Comparison of ENCODE assay signal across 8 cellular contexts in genomic region chr22:38754247-38755154, GRCh38. TPM values are rescaled to one million over a fixed set of nuclear protein-coding genes. Genes with fewer than 3 reads are reported as not detected.
DNase-seq lines count a peak whose midpoint lies in the region; ATAC-seq, FAIRE-seq and TF ChIP-seq lines count a peak whose summit lies in the region.

No MANE protein-coding gene starts in this region.

- intact Hi-C loops in sciatic nerve (cut with DNase I): no loop called here

- no peak for TF ChIP-seq CTCF in BE2C (IDR thresholded peaks at IDR 0.05; ENCODE audit: low read depth, low read length)
- TF ChIP-seq CTCF in Peyer's patch (IDR thresholded peaks at IDR 0.05): peak in 1 of 6 experiments; percentile 17
- TF ChIP-seq CTCF in brain microvascular endothelial cell (IDR thresholded peaks at IDR 0.05; ENCODE audit: low read depth, low read length, missing control alignments): no peak

- FAIRE-seq in H54 (lab: Jason Lieb, UNC): no peak

- H3K4me1 ChIP-seq in BE2C: peaks cover 6% of the 10 kb centered on the region; the same call in 1 of the 2 replicates
- H3K4me1 ChIP-seq in Peyer's patch: peaks cover 2 to 52% (median 26%) of the 10 kb centered on the region in 4 donors

- H3K27ac ChIP-seq in Peyer's patch (peak overlapping the region; percentile 94 to 100 (median 98)), brain microvascular endothelial cell (peak overlapping the region; percentile 59)

- H3K36me3 ChIP-seq in BE2C (peaks cover 41% of the 10 kb centered on the region), Peyer's patch (peaks cover 0 to 33% (median 2%) of the 10 kb centered on the region in 3 donors), brain microvascular endothelial cell (replicated peaks) (peaks cover 23% of the 10 kb centered on the region)

- no peak for TF ChIP-seq POLR2A in H54 (IDR thresholded peaks at IDR 0.05; ENCODE audit: low read depth, low read length)
- peak in 1 of 2 donors; percentile 12 for TF ChIP-seq POLR2A in Peyer's patch (IDR thresholded peaks at IDR 0.05)

- in situ Hi-C loops in brain microvascular endothelial cell (cut with HindIII; ENCODE audit: low pct_ligation_motif_present, low sequenced_read_pairs): no loop called here

- DNase-seq in BE2C: peak; percentile 55
- DNase-seq in H54 (ENCODE audit: insufficient read length, low spot score): peak; percentile 19
- DNase-seq in Peyer's patch: peak; percentile 79 to 81 (median 80)
- DNase-seq in brain microvascular endothelial cell: no peak
- DNase-seq in sciatic nerve (ENCODE audit: low spot score): no peak
- no peak for DNase-seq in GM19240 (ENCODE audit: insufficient read length, low spot score)

- ATAC-seq in sciatic nerve (peak; percentile 52), HG02884 (IDR thresholded peaks at IDR 0.05; ENCODE audit: unreplicated experiment) (no peak)

- peak overlapping the region; percentile 64 for H3K4me3 ChIP-seq in BE2C (ENCODE audit: low read depth, low read length)
- peak overlapping the region; percentile 80 to 97 (median 92) for H3K4me3 ChIP-seq in Peyer's patch
- H3K4me3 ChIP-seq in brain microvascular endothelial cell (ENCODE audit: low read depth, low read length): peak overlapping the region; percentile 66
- H3K4me3 ChIP-seq in iPS-18c (ENCODE audit: insufficient read depth, low read depth, low read length): peak overlapping the region; percentile 80

- H3K9me3 ChIP-seq in BE2C (no peaks in the 10 kb centered on the region), Peyer's patch (no peaks in the 10 kb centered on the region), iPS-18c (ENCODE audit: control insufficient read depth, insufficient read depth, low read length) (no peaks in the 10 kb centered on the region)

- H3K27me3 ChIP-seq in BE2C (no peaks in the 10 kb centered on the region), Peyer's patch (no peaks in the 10 kb centered on the region), brain microvascular endothelial cell (replicated peaks) (no peaks in the 10 kb centered on the region)

RNA-seq across cellular contexts. Expression of gene SUN2, which starts 1.3 kb away (rescaled TPM):
- 68.5 TPM for polyA plus RNA-seq in BE2C (2012; ENCODE audit: insufficient read depth, insufficient read length, low read depth)
- 100 to 1,000 TPM; 171 to 291 (median 248) TPM for total RNA-seq in Peyer's patch
- total RNA-seq in sciatic nerve: 207 TPM

RNA-seq across cellular contexts. Expression of gene DNAL4, which starts 39.4 kb away (rescaled TPM):
- polyA plus RNA-seq in BE2C (2012; ENCODE audit: insufficient read depth, insufficient read length, low read depth): 41.1 TPM
- total RNA-seq in Peyer's patch: 10 to 100 TPM in 3 of 4 donors, not detected in 1; 15.2 to 21.6 (median 16.2) TPM
- 11.1 TPM for total RNA-seq in sciatic nerve

RNA-seq across cellular contexts. Expression of gene GTPBP1, which starts 48.8 kb away (rescaled TPM):
- polyA plus RNA-seq in BE2C (2012; ENCODE audit: insufficient read depth, insufficient read length, low read depth): 60.1 TPM
- total RNA-seq in Peyer's patch (100 to 1,000 TPM in 3 of 4 donors, 10 to 100 TPM in 1; 72.5 to 182 (median 131) TPM), sciatic nerve (55.5 TPM)

RNA-seq across cellular contexts. Expression of gene JOSD1, which starts 53.8 kb away (rescaled TPM):
- 57.1 TPM for polyA plus RNA-seq in BE2C (2012; ENCODE audit: insufficient read depth, insufficient read length, low read depth)
- total RNA-seq in Peyer's patch (100 to 1,000 TPM in 3 of 4 donors, 10 to 100 TPM in 1; 77.6 to 156 (median 121) TPM), sciatic nerve (54.6 TPM)

Comparison
In these comparisons a context has a peak if more than half of its experiments do, and no peak if none do; other contexts are left out.
1. DNase-seq: peak in BE2C (single experiment), H54 (single experiment) and Peyer's patch (3 of 3); none in brain microvascular endothelial cell (single experiment), sciatic nerve (single experiment) and GM19240 (single experiment).
2. Peak in every context shown above with its lines, with median percentiles within 50 percentile points of each other: H3K4me3 ChIP-seq.